16 cellular contexts compared by ENCODE assay signal in the genomic region with DNA sequence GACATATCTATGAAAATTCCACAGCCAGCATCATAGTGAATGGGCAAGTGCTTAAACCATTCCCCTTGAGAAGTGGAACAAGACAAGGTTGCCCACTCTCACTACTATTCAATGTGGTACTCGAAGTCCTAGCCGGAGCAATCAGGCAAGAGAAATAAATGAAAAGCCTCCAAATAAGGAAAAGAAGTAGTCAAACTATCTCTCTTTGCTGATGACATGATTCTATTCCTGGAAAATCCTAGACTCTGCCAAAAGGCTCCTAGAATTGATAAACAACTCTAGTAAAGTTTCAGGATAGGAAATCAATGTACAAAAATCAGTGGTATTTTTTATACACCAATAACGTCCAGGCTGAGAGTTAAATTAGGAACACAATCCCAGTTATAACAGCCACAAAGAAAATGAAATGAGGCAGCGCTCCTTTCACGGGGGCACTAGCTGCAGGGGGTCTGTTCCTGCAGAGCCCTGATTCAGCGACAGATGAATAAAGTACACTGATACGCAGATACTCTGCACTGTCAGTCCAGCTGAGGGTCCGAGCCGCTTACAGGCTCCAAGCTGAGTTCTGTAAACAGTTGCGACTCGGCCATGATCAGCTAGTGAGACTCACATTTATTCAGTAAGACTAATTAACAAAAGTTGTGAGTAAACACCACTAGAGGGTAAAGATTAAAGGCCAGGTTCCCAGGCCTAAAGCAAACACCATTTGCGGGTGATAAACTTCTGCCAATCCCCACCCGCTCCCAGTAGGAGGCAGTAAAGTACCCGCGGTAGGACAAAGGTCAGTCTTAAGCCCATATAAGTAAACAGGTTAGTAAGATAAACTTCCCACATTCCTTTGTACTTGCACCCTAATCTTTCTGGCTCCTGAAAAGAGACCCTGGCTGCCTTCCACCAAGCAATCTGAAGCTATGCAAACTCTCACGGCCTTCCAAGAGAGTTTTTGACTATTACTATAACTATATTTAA.
DNase-seq lines count a peak whose midpoint lies in the region; ATAC-seq and TF ChIP-seq lines count a peak whose summit lies in the region.
"Had no signal": no experiment of that assay in that cellular context is flagged by ENCODE, and none has a peak within 500 bp of the region (broad histone marks: within the 10 kb centered on the region; RNA-seq: fewer than 3 reads in every experiment).

No MANE protein-coding gene starts in this region.

- H3K36me3 ChIP-seq in brain microvascular endothelial cell (replicated peaks) (no peaks in the 10 kb centered on the region), left lung (no peaks in the 10 kb centered on the region), transverse colon (no peaks in the 10 kb centered on the region)
- H3K36me3 ChIP-seq: ascending aorta had no signal

- ATAC-seq in left lung (peak; percentile 89), HG02678 (IDR thresholded peaks at IDR 0.05; ENCODE audit: unreplicated experiment) (no peak)
- ATAC-seq: stimulated activated naive CD8-positive, alpha-beta T cell treated with anti-CD3 and anti-CD28 coated beads, Interleukin-15, amount 100 ng/mL, for 72 hours had no signal

- no peaks in the 10 kb centered on the region for H3K27me3 ChIP-seq in brain microvascular endothelial cell (replicated peaks)
- no peaks in the 10 kb centered on the region for H3K27me3 ChIP-seq in left lung
- no peaks in the 10 kb centered on the region for H3K27me3 ChIP-seq in transverse colon
- H3K27me3 ChIP-seq: ascending aorta had no signal

- intact Hi-C loops in left lung (cut with DNase I) (no loop called here), transverse colon (cut with DNase I; ENCODE audit: low total_unique reads) (no loop called here)

- WGBS in transverse colon (ENCODE audit: low coverage in 1 of 2), 2 donors = 32 to 34% methylated on average over 11 to 16 of the region's 16 CpGs

- TF ChIP-seq POLR2A in transverse colon (IDR thresholded peaks at IDR 0.05) = no peak

- peak; percentile 44 for TF ChIP-seq CTCF in LNCaP clone FGC (IDR thresholded peaks at IDR 0.05; ENCODE audit: control insufficient read depth, extremely low read depth, insufficient read depth)
- peak; percentile 5 for TF ChIP-seq CTCF in brain microvascular endothelial cell (IDR thresholded peaks at IDR 0.05; ENCODE audit: low read depth, low read length, missing control alignments)
- no peak for TF ChIP-seq CTCF in left lung (IDR thresholded peaks at IDR 0.05)
- peak in 4 of 5 experiments; percentile 43 to 56 (median 52) for TF ChIP-seq CTCF in transverse colon (IDR thresholded peaks at IDR 0.05)

- H3K4me1 ChIP-seq in left lung = peaks cover 0 to 8% of the 10 kb centered on the region in 2 donors
- H3K4me1 ChIP-seq in transverse colon = peaks cover 0 to 27% (median 9%) of the 10 kb centered on the region in 4 donors
- H3K4me1 ChIP-seq: ascending aorta had no signal

- H3K27ac ChIP-seq in brain microvascular endothelial cell (no peak overlapping the region), left lung (no peak overlapping the region), transverse colon (peak overlapping the region; percentile 15 to 59 (median 53))
- H3K27ac ChIP-seq: ascending aorta, dorsolateral prefrontal cortex, VCaP had no signal

- no peak for TF ChIP-seq EP300 in transverse colon (IDR thresholded peaks at IDR 0.05; ENCODE audit: low read depth)

- in situ Hi-C loops in brain microvascular endothelial cell (cut with HindIII; ENCODE audit: low pct_ligation_motif_present, low sequenced_read_pairs) (no loop called here), transverse colon (cut with MboI; ENCODE audit: low pct_ligation_motif_present in 1 of 4, low pct_unique_long_range_greater_than_20kb in 1 of 4, low sequenced_read_pairs in 3 of 4) (no loop called here)

- DNase-seq in LNCaP clone FGC (ENCODE audit: low read depth) (no peak), brain microvascular endothelial cell (no peak), left lung (no peak), transverse colon (peak; percentile 80), inferior parietal cortex (ENCODE audit: extremely low spot score) (no peak), NCI-H187 treated with DMSO at 0.1 percent for 48 hours (lab: John Stamatoyannopoulos, UW) (no peak)
- DNase-seq: activated effector memory CD4-positive, alpha-beta T cell treated with anti-CD3 and anti-CD28 coated beads, Interleukin-2, amount 50 U/mL, for 16 hours; CD4-positive, alpha-beta memory T cell; dorsolateral prefrontal cortex; immature natural killer cell; NCI-H2029; NCI-H524; stimulated activated naive CD8-positive, alpha-beta T cell treated with anti-CD3 and anti-CD28 coated beads, Interleukin-15, amount 100 ng/mL, for 72 hours had no signal

- no peaks in the 10 kb centered on the region for H3K9me3 ChIP-seq in left lung
- no peaks in the 10 kb centered on the region for H3K9me3 ChIP-seq in transverse colon
- H3K9me3 ChIP-seq: ascending aorta had no signal

- H3K4me3 ChIP-seq in LNCaP clone FGC (ENCODE audit: low read depth, low read length) (no peak overlapping the region), brain microvascular endothelial cell (ENCODE audit: low read depth, low read length) (no peak overlapping the region), left lung (no peak overlapping the region), transverse colon (no peak overlapping the region)
- H3K4me3 ChIP-seq: ascending aorta, dorsolateral prefrontal cortex had no signal

Comparison
In these comparisons a context has a peak if more than half of its experiments do, and no peak if none do; other contexts are left out.
1. CTCF ChIP-seq: peak in LNCaP clone FGC (single experiment), brain microvascular endothelial cell (single experiment) and transverse colon (4 of 5); none in left lung (0 of 2).
2. H3K27ac ChIP-seq: peak in transverse colon (4 of 4); none in brain microvascular endothelial cell (single experiment) and left lung (0 of 2).